Comparison of ENCODE assay signal across 2 cellular contexts in the genomic region with DNA sequence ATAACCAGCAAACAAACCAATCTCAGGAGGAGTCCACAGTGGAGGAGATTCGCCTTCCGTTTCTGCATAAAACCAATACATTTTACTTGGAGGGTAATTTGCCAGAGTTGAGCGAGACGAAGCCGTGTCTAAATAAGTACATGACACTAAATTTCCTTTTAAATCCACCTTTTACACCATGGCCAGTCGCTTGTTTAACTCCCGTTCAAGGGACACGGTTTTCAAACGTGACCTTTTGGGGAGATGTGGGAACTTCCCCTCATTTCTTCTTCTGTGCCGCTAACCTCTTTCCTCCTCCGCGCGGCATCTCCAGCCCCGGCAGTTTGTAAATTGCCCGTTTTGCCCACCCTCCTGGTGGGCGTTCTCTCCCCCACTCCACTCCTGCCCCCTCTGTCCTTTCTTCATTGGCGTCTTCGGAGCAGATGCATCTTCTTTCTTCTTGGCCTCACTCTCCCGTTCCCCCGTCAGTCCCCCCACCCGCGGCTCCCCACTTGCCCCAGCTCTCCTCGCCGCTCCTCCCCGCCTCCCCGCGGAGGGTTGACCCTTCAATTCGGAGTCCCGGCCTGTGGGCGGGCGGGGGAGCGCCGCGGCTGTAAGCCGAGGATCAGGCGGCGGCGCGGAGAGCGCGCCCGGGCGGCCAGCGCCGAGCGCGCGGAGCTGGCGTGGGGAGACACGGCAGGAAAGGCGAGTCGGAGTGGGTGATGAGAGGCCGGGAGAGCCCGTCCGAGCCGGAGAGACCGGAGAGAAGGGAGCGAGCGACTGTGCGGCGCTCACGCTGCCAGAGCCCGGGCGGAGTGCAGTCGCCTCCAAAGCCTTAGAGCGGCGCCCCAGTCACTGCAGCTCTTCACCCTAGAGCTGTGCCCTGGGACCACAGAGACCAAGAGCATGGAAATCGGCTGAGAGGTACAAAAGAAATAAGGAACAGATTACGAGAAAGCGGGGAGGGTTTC.
TF ChIP-seq lines count a peak whose summit lies in the region.

A gene (plus strand): TSS at position 584 of the 950 bp plus-strand sequence.

TF ChIP-seq in IMR-90, 13 proteins besides CTCF, POLR2A, EP300 and RAD21:
- TF ChIP-seq CEBPB (IDR thresholded peaks at IDR 0.05; ENCODE audit: low read depth, low read length) (no peak), MAZ (IDR thresholded peaks at IDR 0.05; ENCODE audit: borderline replicate concordance, low read depth, low read length) (peak; percentile 8; the same call in 1 of the 2 replicates), SMC3 (IDR thresholded peaks at IDR 0.05; ENCODE audit: low read depth, low read length) (no peak)
- TF ChIP-seq, protein P1, sequence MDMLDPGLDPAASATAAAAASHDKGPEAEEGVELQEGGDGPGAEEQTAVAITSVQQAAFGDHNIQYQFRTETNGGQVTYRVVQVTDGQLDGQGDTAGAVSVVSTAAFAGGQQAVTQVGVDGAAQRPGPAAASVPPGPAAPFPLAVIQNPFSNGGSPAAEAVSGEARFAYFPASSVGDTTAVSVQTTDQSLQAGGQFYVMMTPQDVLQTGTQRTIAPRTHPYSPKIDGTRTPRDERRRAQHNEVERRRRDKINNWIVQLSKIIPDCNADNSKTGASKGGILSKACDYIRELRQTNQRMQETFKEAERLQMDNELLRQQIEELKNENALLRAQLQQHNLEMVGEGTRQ (IDR thresholded peaks at IDR 0.05; ENCODE audit: low read depth, low read length), result no peak

TF ChIP-seq in liver, 16 proteins besides CTCF, POLR2A, EP300 and RAD21:
- TF ChIP-seq RXRA (IDR thresholded peaks at IDR 0.05), result no peak
- TF ChIP-seq, protein P2, sequence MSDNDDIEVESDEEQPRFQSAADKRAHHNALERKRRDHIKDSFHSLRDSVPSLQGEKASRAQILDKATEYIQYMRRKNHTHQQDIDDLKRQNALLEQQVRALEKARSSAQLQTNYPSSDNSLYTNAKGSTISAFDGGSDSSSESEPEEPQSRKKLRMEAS (IDR thresholded peaks at IDR 0.05), result no peak
- TF ChIP-seq HNF4A (conservative IDR thresholded peaks at IDR 0.05), result no peak
